8 cellular contexts compared by ENCODE assay signal in the genomic region with DNA sequence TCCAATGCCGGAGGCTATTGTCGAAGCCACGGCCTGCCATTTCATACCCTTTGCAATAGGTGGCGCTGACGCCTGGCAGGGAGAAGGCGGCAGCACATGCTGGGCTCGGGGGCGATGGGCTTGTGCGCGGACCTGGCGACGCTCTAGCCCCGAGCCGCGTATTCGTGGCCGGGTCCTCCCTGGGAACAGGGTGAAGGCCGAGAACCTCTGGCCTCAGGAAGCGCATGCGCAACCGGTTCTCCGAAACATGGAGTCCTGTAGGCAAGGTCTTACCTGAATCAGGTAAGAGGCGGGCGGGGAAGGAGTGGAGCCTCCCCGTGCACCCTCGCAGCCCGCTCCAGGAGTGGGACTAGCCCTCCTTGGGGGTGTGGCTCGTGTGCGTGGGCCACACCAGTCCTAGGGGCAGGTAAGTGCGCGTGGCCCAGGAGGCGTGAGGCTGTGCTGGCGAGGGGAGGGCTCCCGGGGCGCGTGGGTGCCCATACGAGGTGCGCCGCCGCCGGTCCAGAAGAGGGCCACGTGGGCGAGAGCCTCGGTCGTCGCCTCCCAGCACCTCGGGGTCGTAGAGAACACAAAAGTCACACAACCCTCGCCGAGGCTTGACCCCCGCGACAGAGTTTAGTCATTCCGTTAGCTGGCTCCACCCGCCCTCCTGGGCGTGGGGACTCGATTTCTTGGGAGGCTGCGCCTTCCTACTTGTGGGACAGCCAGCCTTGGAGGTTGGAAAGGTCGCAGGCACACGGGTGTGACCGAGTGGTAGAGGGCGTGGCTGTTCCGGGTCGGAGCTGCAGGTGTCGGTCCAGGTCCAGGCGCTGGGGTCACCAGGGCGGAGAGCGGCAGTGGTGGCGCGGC. TPM values are rescaled to one million over a fixed set of nuclear protein-coding genes. Genes with fewer than 3 reads are reported as not detected.
DNase-seq lines count a peak whose midpoint lies in the region; ATAC-seq and TF ChIP-seq lines count a peak whose summit lies in the region.

No MANE protein-coding gene starts in this region.

- TF ChIP-seq CTCF in PC-9 (conservative IDR thresholded peaks at IDR 0.05) (peak; percentile 92), uterus (IDR thresholded peaks at IDR 0.05) (peak in 3 of 4 experiments; percentile 20 to 33 (median 29))

- H3K27me3 ChIP-seq in PC-9 (ENCODE audit: insufficient read depth, low read depth), result no peaks in the 10 kb centered on the region
- no peaks in the 10 kb centered on the region for H3K27me3 ChIP-seq in trophoblast cell (ENCODE audit: insufficient read depth, low read length)
- H3K27me3 ChIP-seq in uterus, result no peaks in the 10 kb centered on the region

- H2BK5ac ChIP-seq in trophoblast cell (ENCODE audit: low read depth, low read length, poor library complexity), result no peak overlapping the region

- H3K14ac ChIP-seq in trophoblast cell (ENCODE audit: low read length), result peak overlapping the region; percentile 94

- H4K91ac ChIP-seq in trophoblast cell (ENCODE audit: low read depth, low read length), result peak overlapping the region; percentile 62

- H4K12ac ChIP-seq in trophoblast cell (ENCODE audit: low read depth, low read length), result peak overlapping the region; percentile 32

- peak overlapping the region; percentile 85 for H2BK12ac ChIP-seq in trophoblast cell (ENCODE audit: low read length)

- H3K4me2 ChIP-seq in PC-9 (peak overlapping the region; percentile 90), trophoblast cell (ENCODE audit: low read length) (peak overlapping the region; percentile 88)

- H3K23ac ChIP-seq in trophoblast cell (ENCODE audit: low read length), result no peak overlapping the region

- H3F3A ChIP-seq in PC-9 (ENCODE audit: insufficient read depth, low read depth), result peaks cover 3% of the 10 kb centered on the region; the same call in 1 of the 2 replicates

- DNase-seq in D341Med (ENCODE audit: low spot score) (peak; percentile 64), PC-9 (peak; percentile 83 to 86), head of caudate nucleus (peak; percentile 23 to 80 (median 57)), trophoblast cell (peak; percentile 69 to 91), uterus (no peak)
- DNase-seq in activated naive CD4-positive, alpha-beta T cell (lab: John Stamatoyannopoulos, UW), result peak; percentile 9 to 48 (median 16)

- H3K9me3 ChIP-seq in PC-9 (ENCODE audit: insufficient read depth, low read depth) (no peaks in the 10 kb centered on the region), trophoblast cell (ENCODE audit: insufficient read depth, low read depth, low read length) (no peaks in the 10 kb centered on the region), uterus (no peaks in the 10 kb centered on the region)

- TSS peak; percentile 37 for BruUV-seq in PC-9 (replicated peaks; lab: Mats Ljungman, UMichigan)

- no CpG with 5 or more reads among the region's 69 CpGs for WGBS in trophoblast cell (ENCODE audit: extremely low coverage, insufficient coverage, insufficient read length)

- H3K18ac ChIP-seq in trophoblast cell (ENCODE audit: low read length), result peak overlapping the region; percentile 91

- CTCF ChIA-PET in PC-9 (lab: Charles Lee), result interaction anchor here (0.5 to 0.7 kb wide), 2 partner anchors 82 to 189 kb away, joined by 3 to 5 read pairs; no protein-coding TSS in a partner anchor

- H3K4me3 ChIP-seq in PC-9 (peak overlapping the region; percentile 72), trophoblast cell (ENCODE audit: low read depth, low read length) (peak overlapping the region; percentile 89), uterus (peak overlapping the region; percentile 22 to 25)

- ATAC-seq in HG02981 (IDR thresholded peaks at IDR 0.05; ENCODE audit: unreplicated experiment), result peak; percentile 47
- no peak for ATAC-seq in GM21390 (IDR thresholded peaks at IDR 0.05; ENCODE audit: unreplicated experiment)

- peaks cover 35% of the 10 kb centered on the region for H3K79me1 ChIP-seq in trophoblast cell (ENCODE audit: low read length)

- peak overlapping the region; percentile 44 for H2AK5ac ChIP-seq in trophoblast cell (ENCODE audit: low read length)

- peak overlapping the region; percentile 89 for H4K8ac ChIP-seq in trophoblast cell (ENCODE audit: low read depth, low read length)

- H3K4ac ChIP-seq in trophoblast cell (ENCODE audit: low read depth, low read length), result peak overlapping the region; percentile 91

- H3K36me3 ChIP-seq in PC-9 (ENCODE audit: low read depth) (no peaks in the 10 kb centered on the region), trophoblast cell (ENCODE audit: control insufficient read depth in 1 of 2, insufficient read depth in 2 of 2, low read length in 2 of 2) (peaks cover 0 to 2% of the 10 kb centered on the region in 2 experiments), uterus (no peaks in the 10 kb centered on the region)

- no peaks in the 10 kb centered on the region for H4K20me1 ChIP-seq in PC-9 (ENCODE audit: insufficient read depth)

- peak overlapping the region; percentile 88 for H3K9ac ChIP-seq in trophoblast cell (ENCODE audit: low read length)

- H3K9me2 ChIP-seq in PC-9 (ENCODE audit: insufficient read depth), result no peaks in the 10 kb centered on the region

- peak overlapping the region; percentile 17 for H2BK120ac ChIP-seq in trophoblast cell (ENCODE audit: insufficient read depth, low read length, poor library complexity)

- no peak for TF ChIP-seq POLR2A in uterus (IDR thresholded peaks at IDR 0.05)

- peak overlapping the region; percentile 94 for H2AFZ ChIP-seq in PC-9
- H2AFZ ChIP-seq in trophoblast cell (ENCODE audit: insufficient read depth, low read length, poor library complexity), result peak overlapping the region; percentile 89

- peak overlapping the region; percentile 61 for H3K27ac ChIP-seq in PC-9
- H3K27ac ChIP-seq in trophoblast cell (ENCODE audit: low read depth, low read length), result peak overlapping the region; percentile 20
- H3K27ac ChIP-seq in uterus, result peak overlapping the region in 1 of 2 donors; percentile 19

- peaks cover 10% of the 10 kb centered on the region; the same call in 1 of the 2 replicates for H3K4me1 ChIP-seq in PC-9 (replicated peaks; ENCODE audit: insufficient read depth)
- H3K4me1 ChIP-seq in trophoblast cell (ENCODE audit: control insufficient read depth in 1 of 2, insufficient read depth in 2 of 2, low read length in 2 of 2), result peaks cover 15 to 36% of the 10 kb centered on the region in 2 experiments
- H3K4me1 ChIP-seq in uterus, result no peaks in the 10 kb centered on the region

- intact Hi-C loops in PC-9 (cut with micrococcal nuclease; ENCODE audit: unreplicated experiment) (loop anchor here (1.0 to 5.0 kb wide), 5 partner anchors 45 to 414 kb away; a partner anchor contains a TSS), head of caudate nucleus (cut with DNase I) (loop anchor here (10.0 kb wide), 1 partner anchor 212 kb away; no protein-coding TSS in a partner anchor), uterus (cut with DNase I; ENCODE audit: low total_unique reads) (loop anchor here (10.0 kb wide), 1 partner anchor 212 kb away; no protein-coding TSS in a partner anchor)

- peaks cover 30% of the 10 kb centered on the region for H3K79me2 ChIP-seq in PC-9 (ENCODE audit: low read depth)
- H3K79me2 ChIP-seq in trophoblast cell (ENCODE audit: control insufficient read depth, insufficient read depth, low read length, poor library complexity), result peaks cover 12% of the 10 kb centered on the region

- POLR2A ChIA-PET in PC-9 (lab: Charles Lee; ENCODE audit: unreplicated experiment), result interaction anchor here (0.6 to 0.7 kb wide), 3 partner anchors 44 to 194 kb away, joined by 3 to 10 read pairs (median 4); a partner anchor contains a TSS

RNA-seq across cellular contexts. Expression of a gene that starts 5.5 kb away (rescaled TPM):
- total RNA-seq in PC-9 (2021) (41.7 and 76.9 TPM in 2 replicates), uterus (100 to 1,000 TPM in 1 of 4 donors, 10 to 100 TPM in 2, 1 to 10 TPM in 1; 7.7 to 462 (median 23.7) TPM)
- polyA plus RNA-seq in trophoblast cell (2013), result 338 and 343 TPM in 2 replicates

RNA-seq across cellular contexts. Expression of a gene that starts 45.5 kb away (rescaled TPM):
- total RNA-seq in PC-9 (2021) (16.3 and 18.0 TPM in 2 replicates), uterus (10 to 100 TPM in 2 of 4 donors, 1 to 10 TPM in 2; 1.5 to 22.3 (median 8.3) TPM)
- polyA plus RNA-seq in trophoblast cell (2013), result 13.5 and 14.0 TPM in 2 replicates

Comparison
In these comparisons a context has a peak if more than half of its experiments do, and no peak if none do; other contexts are left out.
1. DNase-seq: peak in D341Med (single experiment), PC-9 (2 of 2), activated naive CD4-positive, alpha-beta T cell (4 of 4), head of caudate nucleus (42 of 42) and trophoblast cell (2 of 2); none in uterus (0 of 2).
2. H3K4me3 ChIP-seq: peak in every context shown above with its lines; median percentile 89 in trophoblast cell; 72 in PC-9; 24 in uterus.